Comparison of ENCODE assay signal across 20 cellular contexts in genomic region chr2:239047420-239047819, GRCh38.
"Had no signal": no experiment of that assay in that cellular context is flagged by ENCODE, and none has a peak within 500 bp of the region (broad histone marks: within the 10 kb centered on the region; RNA-seq: fewer than 3 reads in every experiment).

No MANE protein-coding gene starts in this region.

- H3K4me1 Mint-ChIP-seq: WTC11 had no signal

- H3K9me3 Mint-ChIP-seq: activated naive CD4-positive, alpha-beta T cell treated with anti-CD3 and anti-CD28 coated beads, Interleukin-2, amount 50 U/mL, for 72 hours; T-helper 1 cell treated with Interleukin-12 subunit alpha and Interleukin-12 subunit beta and Interleukin-4 antibody, amounts not matched to agents 30 μg/mL and 1 μg/mL, for 36 hours; WTC11 had no signal

- H3K36me3 Mint-ChIP-seq: WTC11 had no signal

- H3K27ac ChIP-seq: KMS-11, Peyer's patch, RWPE1 had no signal

- H3K27ac Mint-ChIP-seq: activated CD8-positive, alpha-beta T cell treated with anti-CD3 and anti-CD28 coated beads, Interleukin-2, amount 10 ng/mL, durations not matched to agents 7 days and 5 days; T-helper 1 cell treated with Interleukin-12 subunit alpha and Interleukin-12 subunit beta and Interleukin-4 antibody, amounts not matched to agents 30 μg/mL and 1 μg/mL, for 36 hours; WTC11 had no signal

- ATAC-seq: activated CD8-positive, alpha-beta T cell treated with anti-CD3 and anti-CD28 coated beads, Interleukin-2, amount 10 ng/mL, durations not matched to agents 7 days and 5 days; activated naive CD4-positive, alpha-beta T cell treated with anti-CD3 and anti-CD28 coated beads, Interleukin-2, amount 50 U/mL, for 72 hours; WTC11 had no signal

- H3K9me3 ChIP-seq: Peyer's patch had no signal

- H3K4me1 ChIP-seq: Peyer's patch had no signal

- H3K27me3 ChIP-seq: Peyer's patch had no signal

- DNase-seq: activated CD4-positive, alpha-beta T cell treated with anti-CD3 and anti-CD28 coated beads for 48 hours; activated CD4-positive, alpha-beta T cell treated with anti-CD3 and anti-CD28 coated beads, Interleukin-2, amount 50 U/mL, for 4 hours; activated CD4-positive, CD25-positive, alpha-beta regulatory T cell treated with anti-CD3 and anti-CD28 coated beads, Interleukin-2, amount 50 U/mL, for 72 hours; activated CD8-positive, alpha-beta memory T cell treated with anti-CD3 and anti-CD28 coated beads, Interleukin-2, amount 50 U/mL, for 48 hours; activated CD8-positive, alpha-beta T cell treated with anti-CD3 and anti-CD28 coated beads, Interleukin-2, amount 10 ng/mL, durations not matched to agents 7 days and 5 days; activated T-cell treated with anti-CD3 and anti-CD28 coated beads, Interleukin-2, amount 50 U/mL, for 1 hour; caudate nucleus; NCI-H1092; NCI-H1417; NCI-H1930; NCI-H2171; NCI-H2227 treated with DMSO at 0.1 percent for 48 hours; NCI-H526 treated with DMSO at 0.1 percent for 48 hours; SHP77 treated with DMSO at 0.1 percent for 48 hours had no signal

- H3K4me3 ChIP-seq: Peyer's patch had no signal

- H3K4me3 Mint-ChIP-seq: activated CD8-positive, alpha-beta T cell treated with anti-CD3 and anti-CD28 coated beads, Interleukin-2, amount 10 ng/mL, durations not matched to agents 7 days and 5 days; T-helper 1 cell treated with Interleukin-12 subunit alpha and Interleukin-12 subunit beta and Interleukin-4 antibody, amounts not matched to agents 30 μg/mL and 1 μg/mL, for 36 hours; WTC11 had no signal
